Comparison of ENCODE assay signal across 11 cellular contexts in genomic region chr20:42524058-42524457, GRCh38.
"Had no signal": no experiment of that assay in that cellular context is flagged by ENCODE, and none has a peak within 500 bp of the region (broad histone marks: within the 10 kb centered on the region; RNA-seq: fewer than 3 reads in every experiment).

No MANE protein-coding gene starts in this region.

- H3K4me3 Mint-ChIP-seq: GM23338, H9, HFFc6 had no signal

- H2AFZ ChIP-seq: GM23248, GM23338 had no signal

- H3K4me1 ChIP-seq: HAP-1 had no signal

- H3K27ac ChIP-seq: GM23248 had no signal

- H3K9me3 Mint-ChIP-seq: H9 had no signal

- FAIRE-seq: H1, H54 had no signal

- ATAC-seq: GM23338, HCT116 had no signal

- H3K36me3 ChIP-seq: HAP-1 had no signal

- H3K9ac ChIP-seq: GM23248 had no signal

- DNase-seq: GM23248, GOT3, H7, H9, HCEC 1CT, HFFc6 had no signal

- H3K4me3 ChIP-seq: GM23248, GM23338, HAP-1 had no signal

- H3K4me2 ChIP-seq: GM23338 had no signal

- H3K4me1 Mint-ChIP-seq: GM23338 had no signal

- H3K9me3 ChIP-seq: HAP-1 had no signal

- H3K27ac Mint-ChIP-seq: GM23338, H9, HFFc6 had no signal
